1 cellular context compared by ENCODE assay signal in the genomic region with DNA sequence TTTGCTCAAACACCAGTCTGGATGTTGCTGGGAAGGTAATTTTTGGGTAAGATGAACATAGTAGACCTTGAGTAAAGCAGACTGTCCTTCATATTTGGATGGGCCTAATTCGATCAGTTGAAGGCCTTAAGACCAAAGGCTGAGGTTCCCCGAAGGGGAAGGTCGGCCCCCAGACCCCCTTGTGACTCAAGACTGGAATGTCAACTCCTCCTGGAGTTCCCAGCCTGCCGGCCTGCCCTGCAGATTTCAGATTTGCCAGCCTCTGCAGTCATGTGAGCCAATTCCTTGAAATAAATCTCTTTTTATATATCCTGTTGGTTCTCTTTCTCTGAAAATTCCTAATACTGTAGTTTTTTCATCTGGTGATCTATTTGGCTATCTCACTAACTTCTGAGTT.
TF ChIP-seq lines count a peak whose summit lies in the region.

No MANE protein-coding gene starts in this region.

TF ChIP-seq in H1, 55 proteins besides CTCF, POLR2A, EP300 and RAD21:
- TF ChIP-seq BACH1 (IDR thresholded peaks at IDR 0.05; ENCODE audit: low read length) (no peak), CHD2 (IDR thresholded peaks at IDR 0.05; ENCODE audit: low read length) (no peak), HDAC2 (IDR thresholded peaks at IDR 0.05; ENCODE audit: borderline replicate concordance in 1 of 2, low read depth in 2 of 2, low read length in 2 of 2) (no peak), SP1 (IDR thresholded peaks at IDR 0.05; ENCODE audit: low read depth, low read length) (no peak), JUND (IDR thresholded peaks at IDR 0.05; ENCODE audit: low read length) (no peak), TAF1 (IDR thresholded peaks at IDR 0.05; ENCODE audit: low read depth, low read length) (no peak), TAF7 (optimal IDR thresholded peaks at IDR 0.05; ENCODE audit: borderline replicate concordance, low read depth, low read length) (no peak), SIRT6 (IDR thresholded peaks at IDR 0.05; ENCODE audit: low read length) (no peak), FOSL1 (IDR thresholded peaks at IDR 0.05; ENCODE audit: insufficient read depth, low read depth, low read length) (no peak), EZH2 (IDR thresholded peaks at IDR 0.05; ENCODE audit: low read depth, low read length, severe bottlenecking) (no peak), SP4 (IDR thresholded peaks at IDR 0.05; ENCODE audit: low read length) (no peak), KDM1A (IDR thresholded peaks at IDR 0.05; ENCODE audit: borderline replicate concordance, low read length) (no peak), TCF12 (IDR thresholded peaks at IDR 0.05; ENCODE audit: low read depth, low read length) (no peak)
